In the genomic region with DNA sequence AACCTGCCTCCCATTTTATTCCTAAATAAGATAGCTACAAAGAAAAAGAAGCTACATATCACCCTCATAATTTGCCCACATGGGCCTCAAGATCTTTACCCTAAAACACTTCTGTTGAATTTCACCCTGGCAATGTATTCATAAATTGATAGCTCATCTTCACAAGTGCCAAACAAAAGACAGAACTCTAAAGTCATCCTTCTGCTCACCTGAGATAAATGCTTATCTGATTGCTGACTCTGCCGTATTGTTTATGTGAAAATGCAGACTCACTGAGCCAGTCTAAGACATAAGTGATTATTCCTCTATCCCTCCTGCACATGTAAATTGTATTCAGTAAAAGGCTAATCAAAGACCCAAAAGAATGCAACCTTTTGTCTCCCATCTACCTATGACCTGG, we compare ENCODE assay signal across 13 cellular contexts. TPM values are rescaled to one million over a fixed set of nuclear protein-coding genes. Genes with fewer than 3 reads are reported as not detected.
DNase-seq lines count a peak whose midpoint lies in the region; ATAC-seq and TF ChIP-seq lines count a peak whose summit lies in the region.
"Had no signal": no experiment of that assay in that cellular context is flagged by ENCODE, and none has a peak within 500 bp of the region (broad histone marks: within the 10 kb centered on the region; RNA-seq: fewer than 3 reads in every experiment).

No MANE protein-coding gene starts in this region.

- no peak overlapping the region for H3K4me3 ChIP-seq in trophoblast cell (ENCODE audit: low read depth, low read length)

- H3K36me3 ChIP-seq in trophoblast cell (ENCODE audit: control insufficient read depth in 1 of 2, insufficient read depth in 2 of 2, low read length in 2 of 2): peaks cover 0 to 6% of the 10 kb centered on the region in 2 experiments

- CTCF ChIA-PET in RWPE1 (lab: Yijun Ruan, JAX): no interaction called here

- H3K9me3 Mint-ChIP-seq in stimulated activated naive CD8-positive, alpha-beta T cell treated with anti-CD3 and anti-CD28 coated beads, Interleukin-15, Interleukin-2, amounts not matched to agents 100 ng/mL and 50 ng/mL, for 24 hours: no peaks in the 10 kb centered on the region
- H3K9me3 Mint-ChIP-seq in activated naive CD8-positive, alpha-beta T cell treated with anti-CD3 and anti-CD28 coated beads for 36 hours: no peaks in the 10 kb centered on the region
- no peaks in the 10 kb centered on the region for H3K9me3 Mint-ChIP-seq in memory B cell

- H3K23ac ChIP-seq in trophoblast cell (ENCODE audit: low read length): no peak overlapping the region

- peaks cover 0 to 6% of the 10 kb centered on the region in 2 experiments for H3K4me1 ChIP-seq in trophoblast cell (ENCODE audit: control insufficient read depth in 1 of 2, insufficient read depth in 2 of 2, low read length in 2 of 2)

- no peaks in the 10 kb centered on the region for H3K27me3 Mint-ChIP-seq in stimulated activated naive CD8-positive, alpha-beta T cell treated with anti-CD3 and anti-CD28 coated beads, Interleukin-15, Interleukin-2, amounts not matched to agents 100 ng/mL and 50 ng/mL, for 24 hours
- H3K27me3 Mint-ChIP-seq in activated naive CD8-positive, alpha-beta T cell treated with anti-CD3 and anti-CD28 coated beads for 36 hours: no peaks in the 10 kb centered on the region
- H3K27me3 Mint-ChIP-seq in memory B cell: no peaks in the 10 kb centered on the region

- H3K14ac ChIP-seq in trophoblast cell (ENCODE audit: low read length): no peak overlapping the region

- no peak for TF ChIP-seq CTCF in RWPE1 (conservative IDR thresholded peaks at IDR 0.05; ENCODE audit: low read depth)

- H3K4ac ChIP-seq in trophoblast cell (ENCODE audit: low read depth, low read length): no peak overlapping the region

- no CpG with 5 or more reads among the region's 1 CpG for WGBS in trophoblast cell (ENCODE audit: extremely low coverage, insufficient coverage, insufficient read length)

- peaks cover 7% of the 10 kb centered on the region for H3K79me1 ChIP-seq in trophoblast cell (ENCODE audit: low read length)

- H3K79me2 ChIP-seq in trophoblast cell (ENCODE audit: control insufficient read depth, insufficient read depth, low read length, poor library complexity): peaks cover 4% of the 10 kb centered on the region

- no peak overlapping the region for H2BK5ac ChIP-seq in trophoblast cell (ENCODE audit: low read depth, low read length, poor library complexity)

- H3K9me3 ChIP-seq in trophoblast cell (ENCODE audit: insufficient read depth, low read depth, low read length): no peaks in the 10 kb centered on the region

- H3K27me3 ChIP-seq in trophoblast cell (ENCODE audit: insufficient read depth, low read length): no peaks in the 10 kb centered on the region

- H3K9ac ChIP-seq in trophoblast cell (ENCODE audit: low read length): no peak overlapping the region

- H2BK120ac ChIP-seq in trophoblast cell (ENCODE audit: insufficient read depth, low read length, poor library complexity): no peak overlapping the region

- H3K27ac Mint-ChIP-seq in stimulated activated naive CD8-positive, alpha-beta T cell treated with anti-CD3 and anti-CD28 coated beads, Interleukin-15, Interleukin-2, amounts not matched to agents 100 ng/mL and 50 ng/mL, for 24 hours: peak overlapping the region; percentile 19
- H3K27ac Mint-ChIP-seq in activated naive CD8-positive, alpha-beta T cell treated with anti-CD3 and anti-CD28 coated beads for 36 hours: peak overlapping the region; percentile 92
- peak overlapping the region; percentile 87 for H3K27ac Mint-ChIP-seq in memory B cell

- no peak overlapping the region for H2BK12ac ChIP-seq in trophoblast cell (ENCODE audit: low read length)

- peaks cover 54% of the 10 kb centered on the region for H3K4me1 Mint-ChIP-seq in stimulated activated naive CD8-positive, alpha-beta T cell treated with anti-CD3 and anti-CD28 coated beads, Interleukin-15, Interleukin-2, amounts not matched to agents 100 ng/mL and 50 ng/mL, for 24 hours (ENCODE audit: low read depth)
- peaks cover 52% of the 10 kb centered on the region for H3K4me1 Mint-ChIP-seq in activated naive CD8-positive, alpha-beta T cell treated with anti-CD3 and anti-CD28 coated beads for 36 hours
- peaks cover 26% of the 10 kb centered on the region for H3K4me1 Mint-ChIP-seq in memory B cell

- H3K27ac ChIP-seq in RWPE1 (no peak overlapping the region), trophoblast cell (ENCODE audit: low read depth, low read length) (no peak overlapping the region)

- no peak overlapping the region for H3K4me2 ChIP-seq in trophoblast cell (ENCODE audit: low read length)

- H2AK5ac ChIP-seq in trophoblast cell (ENCODE audit: low read length): no peak overlapping the region

- no peak overlapping the region for H2AFZ ChIP-seq in trophoblast cell (ENCODE audit: insufficient read depth, low read length, poor library complexity)

- POLR2A ChIA-PET in RWPE1 (lab: Yijun Ruan, JAX; ENCODE audit: low non-redundant PET): no interaction called here

- H4K8ac ChIP-seq in trophoblast cell (ENCODE audit: low read depth, low read length): no peak overlapping the region

- H3K36me3 Mint-ChIP-seq in stimulated activated naive CD8-positive, alpha-beta T cell treated with anti-CD3 and anti-CD28 coated beads, Interleukin-15, Interleukin-2, amounts not matched to agents 100 ng/mL and 50 ng/mL, for 24 hours (ENCODE audit: low read depth): peaks cover 48% of the 10 kb centered on the region
- peaks cover 52% of the 10 kb centered on the region for H3K36me3 Mint-ChIP-seq in activated naive CD8-positive, alpha-beta T cell treated with anti-CD3 and anti-CD28 coated beads for 36 hours
- H3K36me3 Mint-ChIP-seq in memory B cell: peaks cover 19% of the 10 kb centered on the region

- no peak overlapping the region for H4K12ac ChIP-seq in trophoblast cell (ENCODE audit: low read depth, low read length)

- DNase-seq in stimulated activated naive CD8-positive, alpha-beta T cell treated with anti-CD3 and anti-CD28 coated beads, Interleukin-15, Interleukin-2, amounts not matched to agents 100 U/mL and 50 U/mL, for 24 hours: no peak
- no peak for DNase-seq in activated naive CD8-positive, alpha-beta T cell treated with anti-CD3 and anti-CD28 coated beads for 36 hours
- DNase-seq in memory B cell (ENCODE audit: low spot score in 2 of 2) (no peak), RWPE1 (ENCODE audit: low spot score) (no peak), trophoblast cell (no peak), NCI-H1105 (lab: John Stamatoyannopoulos, UW) (no peak)
- DNase-seq: effector memory CD4-positive, alpha-beta T cell; head of caudate nucleus; MM.1S had no signal

- no peak for ATAC-seq in stimulated activated naive CD8-positive, alpha-beta T cell treated with anti-CD3 and anti-CD28 coated beads, Interleukin-15, Interleukin-2, amounts not matched to agents 100 U/mL and 50 U/mL, for 24 hours
- no peak for ATAC-seq in memory B cell (ENCODE audit: low read depth)
- ATAC-seq in HG03097 (IDR thresholded peaks at IDR 0.05; ENCODE audit: low FRiP score, unreplicated experiment): no peak

- H3K4me3 Mint-ChIP-seq in stimulated activated naive CD8-positive, alpha-beta T cell treated with anti-CD3 and anti-CD28 coated beads, Interleukin-15, Interleukin-2, amounts not matched to agents 100 ng/mL and 50 ng/mL, for 24 hours: peak overlapping the region; percentile 88
- H3K4me3 Mint-ChIP-seq in activated naive CD8-positive, alpha-beta T cell treated with anti-CD3 and anti-CD28 coated beads for 36 hours: peak overlapping the region; percentile 1
- no peak overlapping the region for H3K4me3 Mint-ChIP-seq in memory B cell

- no peak overlapping the region for H3K18ac ChIP-seq in trophoblast cell (ENCODE audit: low read length)

- no peak overlapping the region for H4K91ac ChIP-seq in trophoblast cell (ENCODE audit: low read depth, low read length)

RNA-seq across cellular contexts. Expression of a gene that starts 2.0 kb away (rescaled TPM):
- 10 to 100 TPM; 20.5 to 21.2 TPM for total RNA-seq in activated naive CD8-positive, alpha-beta T cell treated with anti-CD3 and anti-CD28 coated beads for 36 hours
- polyA plus RNA-seq in trophoblast cell (2013): 15.9 and 16.2 TPM in 2 replicates

RNA-seq across cellular contexts. Expression of a gene that starts 30.9 kb away (rescaled TPM):
- total RNA-seq in activated naive CD8-positive, alpha-beta T cell treated with anti-CD3 and anti-CD28 coated beads for 36 hours: not detected
- polyA plus RNA-seq in trophoblast cell (2013): not detected in 2 replicates
- total RNA-seq: lung microvascular endothelial cell, temporal lobe had no signal

Comparison
In these comparisons a context has a peak if more than half of its experiments do, and no peak if none do; other contexts are left out.
1. H3K27ac Mint-ChIP-seq: peak in every context shown above with its lines; median percentile 92 in activated naive CD8-positive, alpha-beta T cell treated with anti-CD3 and anti-CD28 coated beads for 36 hours; 87 in memory B cell; 19 in stimulated activated naive CD8-positive, alpha-beta T cell treated with anti-CD3 and anti-CD28 coated beads, Interleukin-15, Interleukin-2, amounts not matched to agents 100 ng/mL and 50 ng/mL, for 24 hours.